In genomic region chr4:160202802-160203201, GRCh38 we compare ENCODE assay signal across 14 cellular contexts.
DNase-seq lines count a peak whose midpoint lies in the region; ATAC-seq, FAIRE-seq and TF ChIP-seq lines count a peak whose summit lies in the region.
"Had no signal": no experiment of that assay in that cellular context is flagged by ENCODE, and none has a peak within 500 bp of the region (broad histone marks: within the 10 kb centered on the region; RNA-seq: fewer than 3 reads in every experiment).

No MANE protein-coding gene starts in this region.

- no peak overlapping the region for H3K4me3 ChIP-seq in ACC112 (ENCODE audit: low read depth, low read length)
- no peak overlapping the region for H3K4me3 ChIP-seq in H1 (ENCODE audit: extremely low read depth in 1 of 4, insufficient read depth in 2 of 4, low read depth in 3 of 4, low read length in 4 of 4)
- no peak overlapping the region for H3K4me3 ChIP-seq in mesenchymal stem cell (ENCODE audit: insufficient read depth in 1 of 2, low read depth in 1 of 2, low read length in 2 of 2)
- H3K4me3 ChIP-seq: pancreas, vagina had no signal

- H2BK5ac ChIP-seq in H1 (ENCODE audit: low read depth, low read length) (no peak overlapping the region), mesenchymal stem cell (ENCODE audit: low read depth, low read length, poor library complexity, severe bottlenecking) (no peak overlapping the region)

- peak; percentile 19 for FAIRE-seq in H1 (lab: Jason Lieb, UNC)
- FAIRE-seq: pancreas had no signal

- CTCF ChIA-PET in H1 (lab: Charles Lee; ENCODE audit: partially characterized antibody) = no interaction called here

- no peak overlapping the region for H2BK20ac ChIP-seq in H1 (ENCODE audit: low read length)

- H2BK120ac ChIP-seq in H1 (replicated peaks; ENCODE audit: low read depth, low read length) (no peak overlapping the region), mesenchymal stem cell (ENCODE audit: low read depth, low read length) (no peak overlapping the region)

- ATAC-seq in GM21786 (IDR thresholded peaks at IDR 0.05; ENCODE audit: unreplicated experiment) = peak; percentile 75
- ATAC-seq in GM21529 (IDR thresholded peaks at IDR 0.05; ENCODE audit: unreplicated experiment) = no peak
- ATAC-seq: pancreas had no signal

- no peaks in the 10 kb centered on the region for H3K36me3 ChIP-seq in ACC112 (ENCODE audit: insufficient read depth, low read length)
- H3K36me3 ChIP-seq in H1 (ENCODE audit: control insufficient read depth in 2 of 4, insufficient read depth in 4 of 4, low read length in 3 of 4) = no peaks in the 10 kb centered on the region
- H3K36me3 ChIP-seq in mesenchymal stem cell (ENCODE audit: control insufficient read depth in 1 of 2, insufficient read depth in 2 of 2, low read depth in 1 of 2, low read length in 2 of 2) = no peaks in the 10 kb centered on the region
- H3K36me3 ChIP-seq: pancreas, vagina had no signal

- no peak for TF ChIP-seq RAD21 in H1 (IDR thresholded peaks at IDR 0.05 in 1 of 2, conservative IDR thresholded peaks at IDR 0.05 in 1 of 2; ENCODE audit: low read depth in 2 of 2, low read length in 2 of 2)

- no peaks in the 10 kb centered on the region for H3K4me1 ChIP-seq in ACC112 (ENCODE audit: control insufficient read depth, insufficient read depth, low read length, unreplicated experiment)
- peaks cover 0 to 4% (median 0%) of the 10 kb centered on the region in 4 experiments; a peak in 1 of 7 replicates for H3K4me1 ChIP-seq in H1 (replicated peaks in 1 of 4; ENCODE audit: control insufficient read depth in 3 of 4, insufficient read depth in 4 of 4, low read length in 3 of 4)
- H3K4me1 ChIP-seq in mesenchymal stem cell (ENCODE audit: control insufficient read depth, insufficient read depth, low read depth, low read length) = no peaks in the 10 kb centered on the region
- H3K4me1 ChIP-seq: pancreas, vagina had no signal

- H3K14ac ChIP-seq in H1 (ENCODE audit: insufficient read length) (no peak overlapping the region), mesenchymal stem cell (ENCODE audit: low read length in 2 of 2) (no peak overlapping the region)

- no peak overlapping the region for H4K5ac ChIP-seq in H1 (ENCODE audit: insufficient read length, low read depth, low read length)

- H2BK15ac ChIP-seq in H1 (ENCODE audit: low read length) (no peak overlapping the region), mesenchymal stem cell (ENCODE audit: low read depth, poor library complexity, severe bottlenecking) (no peak overlapping the region)

- POLR2A ChIA-PET in H1 (lab: Charles Lee; ENCODE audit: partially characterized antibody) = no interaction called here

- H3K27ac ChIP-seq in ACC112 (ENCODE audit: low read depth, low read length) = peak overlapping the region; percentile 59
- no peak overlapping the region for H3K27ac ChIP-seq in H1 (ENCODE audit: low read depth, low read length)
- no peak overlapping the region for H3K27ac ChIP-seq in mesenchymal stem cell (ENCODE audit: low read length, poor library complexity, severe bottlenecking)
- H3K27ac ChIP-seq: pancreas, vagina had no signal

- no peak overlapping the region for H3K56ac ChIP-seq in H1 (replicated peaks; ENCODE audit: insufficient read length, low read depth, low read length)

- no peak overlapping the region for H3K4ac ChIP-seq in H1 (replicated peaks; ENCODE audit: insufficient read length, low read depth, low read length)
- no peak overlapping the region for H3K4ac ChIP-seq in mesenchymal stem cell (ENCODE audit: low read depth in 1 of 2, low read length in 2 of 2)

- 87% methylated on average over 2 of the region's 2 CpGs; no CpG with 5 or more reads in 1 of the 2 experiments for WGBS in H1 (ENCODE audit: extremely low coverage in 1 of 2, insufficient coverage in 1 of 2, insufficient read length in 1 of 2, insufficient replicate concordance in 2 of 2, low coverage in 1 of 2, low lambda C conversion rate in 2 of 2, missing lambda C conversion rate in 1 of 2), 2 experiments
- WGBS in mesenchymal stem cell = 40% methylated on average over 1 of the region's 2 CpGs

- H3K79me2 ChIP-seq in ACC112 (ENCODE audit: control insufficient read depth, insufficient read depth, low read length, unreplicated experiment) (no peaks in the 10 kb centered on the region), H1 (ENCODE audit: control insufficient read depth in 1 of 2, insufficient read depth in 2 of 2, low read length in 2 of 2) (no peaks in the 10 kb centered on the region)

- in situ Hi-C loops in ACHN (cut with HindIII; ENCODE audit: low pct_ligation_motif_present, low pct_unique_long_range_greater_than_20kb, low sequenced_read_pairs) = no loop called here

- H3K23me2 ChIP-seq in H1 (ENCODE audit: low read depth, low read length) = no peaks in the 10 kb centered on the region

- H3K9me3 ChIP-seq in H1 (ENCODE audit: insufficient read depth in 2 of 2, low read depth in 1 of 2, low read length in 1 of 2) (0 out of 4 replicates have a peak, but pooled peaks cover 0 to 4% of the 10 kb centered on the region in 2 experiments), mesenchymal stem cell (ENCODE audit: control insufficient read depth, low read length) (peaks cover 17% of the 10 kb centered on the region)
- H3K9me3 ChIP-seq: pancreas, vagina had no signal

- no peak for TF ChIP-seq POLR2A in H1 (IDR thresholded peaks at IDR 0.05; ENCODE audit: control extremely low read depth in 1 of 2, low read depth in 2 of 2, low read length in 2 of 2)

- H3K9ac ChIP-seq in H1 (replicated peaks in 1 of 4; ENCODE audit: extremely low read depth in 1 of 4, low read depth in 3 of 4, low read length in 3 of 4) (no peak overlapping the region), mesenchymal stem cell (ENCODE audit: low read length) (no peak overlapping the region)

- H2AK5ac ChIP-seq in H1 (ENCODE audit: low read depth, low read length) (no peak overlapping the region), mesenchymal stem cell (ENCODE audit: low read length, severe bottlenecking) (no peak overlapping the region)

- H4K91ac ChIP-seq in H1 (replicated peaks; ENCODE audit: insufficient read length, low read length) = no peak overlapping the region
- no peak overlapping the region for H4K91ac ChIP-seq in mesenchymal stem cell (ENCODE audit: low read length)

- no peak overlapping the region for H3K23ac ChIP-seq in H1 (ENCODE audit: insufficient read length)
- H3K23ac ChIP-seq in mesenchymal stem cell (ENCODE audit: low read length in 2 of 2) = no peak overlapping the region

- no peak overlapping the region for H2AFZ ChIP-seq in ACC112 (ENCODE audit: low read length, unreplicated experiment)
- peak overlapping the region; percentile 13; the same call in 1 of the 2 replicates for H2AFZ ChIP-seq in H1 (ENCODE audit: low read length)
- no peak overlapping the region for H2AFZ ChIP-seq in mesenchymal stem cell (ENCODE audit: low read depth, low read length)

- peak; percentile 3 for DNase-seq in HS-27A (ENCODE audit: low read depth)
- DNase-seq in H1 (ENCODE audit: low read depth in 1 of 2, low spot score in 2 of 2) = no peak
- DNase-seq in AML-193 (lab: John Stamatoyannopoulos, UW) = no peak
- DNase-seq in mesenchymal stem cell = no peak
- DNase-seq in ACHN = no peak
- DNase-seq: activated naive CD4-positive, alpha-beta T cell treated with anti-CD3 and anti-CD28 coated beads, Interleukin-2, amount 50 U/mL, for 16 hours; DMS 273 treated with DMSO at 0.1 percent for 48 hours; erythroblast; NCI-H345; pancreas had no signal

- H3K18ac ChIP-seq in H1 (ENCODE audit: extremely low read depth, low read length) (no peak overlapping the region), mesenchymal stem cell (ENCODE audit: low read depth in 1 of 2, low read length in 2 of 2) (no peak overlapping the region)

- TF ChIP-seq CTCF in H1 (IDR thresholded peaks at IDR 0.05; ENCODE audit: control extremely low read depth in 1 of 3, insufficient read depth in 1 of 3, low read depth in 1 of 3, low read length in 3 of 3) = no peak

- no peak for TF ChIP-seq EP300 in H1 (IDR thresholded peaks at IDR 0.05; ENCODE audit: borderline replicate concordance in 1 of 2, low read depth in 2 of 2, low read length in 2 of 2)

- no peaks in the 10 kb centered on the region for H3K79me1 ChIP-seq in H1 (ENCODE audit: low read depth, low read length)
- no peaks in the 10 kb centered on the region for H3K79me1 ChIP-seq in mesenchymal stem cell (replicated peaks; ENCODE audit: low read length, poor library complexity, severe bottlenecking)

- no peak overlapping the region for H3K4me2 ChIP-seq in H1 (ENCODE audit: insufficient read depth in 1 of 2, low read depth in 2 of 2, low read length in 2 of 2)
- no peak overlapping the region for H3K4me2 ChIP-seq in mesenchymal stem cell (ENCODE audit: low read length, poor library complexity, severe bottlenecking)

- H2BK12ac ChIP-seq in H1 (ENCODE audit: low read depth, low read length) (no peak overlapping the region), mesenchymal stem cell (ENCODE audit: low read length in 2 of 2) (no peak overlapping the region)

- H4K20me1 ChIP-seq in H1 (replicated peaks in 1 of 2; ENCODE audit: control insufficient read depth in 1 of 2, insufficient read depth in 2 of 2, low read length in 2 of 2) = no peaks in the 10 kb centered on the region

- no peak overlapping the region for H4K8ac ChIP-seq in H1 (ENCODE audit: extremely low read depth, insufficient read depth, low read length)
- no peak overlapping the region for H4K8ac ChIP-seq in mesenchymal stem cell (ENCODE audit: low read length)

- no peaks in the 10 kb centered on the region for H3K27me3 ChIP-seq in ACC112 (ENCODE audit: insufficient read depth, low read length)
- no peaks in the 10 kb centered on the region for H3K27me3 ChIP-seq in H1 (replicated peaks in 1 of 4; ENCODE audit: control insufficient read depth in 3 of 4, extremely low read depth in 1 of 4, insufficient read depth in 3 of 4, low read length in 3 of 4)
- no peaks in the 10 kb centered on the region for H3K27me3 ChIP-seq in mesenchymal stem cell (ENCODE audit: control insufficient read depth in 1 of 2, insufficient read depth in 1 of 2, low read length in 2 of 2)
- H3K27me3 ChIP-seq: pancreas, vagina had no signal

TF ChIP-seq in H1, 55 proteins besides CTCF, POLR2A, EP300 and RAD21:
- TF ChIP-seq HDAC6 (IDR thresholded peaks at IDR 0.05; ENCODE audit: low read depth, low read length) = no peak
